In the genomic region with DNA sequence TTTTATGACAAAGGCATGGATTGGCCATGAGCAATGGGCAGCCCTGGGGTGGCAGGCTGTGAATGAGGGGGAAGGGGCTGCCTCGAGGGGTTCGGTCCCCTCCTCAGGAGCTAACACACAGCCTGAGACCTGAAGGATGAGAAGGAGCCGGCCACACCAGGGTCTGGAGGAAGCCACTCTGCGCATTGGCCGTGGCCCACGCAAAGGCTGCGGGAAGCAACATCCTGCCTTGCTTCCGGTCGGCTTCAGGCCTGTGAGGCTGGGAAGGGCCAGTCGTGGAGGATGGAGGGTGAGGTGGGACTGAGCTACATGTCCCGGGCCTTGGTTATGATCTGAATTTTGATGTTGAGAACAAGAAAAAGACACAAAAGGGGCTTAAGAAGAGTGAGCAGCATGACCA, we compare ENCODE assay signal across 1 cellular context.
TF ChIP-seq lines count a peak whose summit lies in the region.

No MANE protein-coding gene starts in this region.

TF ChIP-seq in endothelial cell of umbilical vein, 7 proteins besides CTCF, POLR2A, EP300 and RAD21 (continued from another document):
- TF ChIP-seq MYC (IDR thresholded peaks at IDR 0.05; ENCODE audit: low read depth, low read length): no peak
